8 cellular contexts compared by ENCODE assay signal in genomic region chr3:39180546-39181346, GRCh38. TPM values are rescaled to one million over a fixed set of nuclear protein-coding genes. Genes with fewer than 3 reads are reported as not detected.
DNase-seq lines count a peak whose midpoint lies in the region; ATAC-seq and TF ChIP-seq lines count a peak whose summit lies in the region.

No MANE protein-coding gene starts in this region.

- H3K9me3 Mint-ChIP-seq in activated T-helper 17 cell treated with anti-CD3 and anti-CD28 coated beads, Interleukin-2, amount 50 U/mL, for 72 hours: no peaks in the 10 kb centered on the region
- no peaks in the 10 kb centered on the region for H3K9me3 Mint-ChIP-seq in natural killer cell treated with Interleukin-12 subunit alpha and Interleukin-12 subunit beta and Interleukin-15 and Interleukin-18, amount 100 ng/mL, for 72 hours

- H3K4me3 ChIP-seq in fibroblast of pulmonary artery (replicated peaks; ENCODE audit: low read depth, low read length): peak overlapping the region; percentile 45

- peak; percentile 27 for TF ChIP-seq CTCF in fibroblast of pulmonary artery (IDR thresholded peaks at IDR 0.05; ENCODE audit: low read length, missing control alignments)

- peak; percentile 37 for DNase-seq in DMS 273 treated with DMSO at 0.1 percent for 48 hours (lab: John Stamatoyannopoulos, UW)
- peak; percentile 83 for DNase-seq in KBM-7
- peak; percentile 86 for DNase-seq in RKO (ENCODE audit: low spot score)
- peak; percentile 85 for DNase-seq in fibroblast of pulmonary artery (ENCODE audit: low read depth)
- peak; percentile 85 for DNase-seq in natural killer cell treated with Interleukin-12 subunit alpha and Interleukin-12 subunit beta and Interleukin-15 and Interleukin-18, amount 100 ng/mL, for 72 hours (ENCODE audit: low spot score)
- peak; percentile 75 to 86 (median 82) for DNase-seq in stimulated activated naive CD4-positive, alpha-beta T cell (lab: John Stamatoyannopoulos, UW)

- peak overlapping the region; percentile 86 for H3K4me3 Mint-ChIP-seq in activated T-helper 17 cell treated with anti-CD3 and anti-CD28 coated beads, Interleukin-2, amount 50 U/mL, for 72 hours
- H3K4me3 Mint-ChIP-seq in natural killer cell treated with Interleukin-12 subunit alpha and Interleukin-12 subunit beta and Interleukin-15 and Interleukin-18, amount 100 ng/mL, for 72 hours: peak overlapping the region; percentile 92

- peak; percentile 94 for ATAC-seq in GM21723 (IDR thresholded peaks at IDR 0.05; ENCODE audit: unreplicated experiment)
- ATAC-seq in activated T-helper 17 cell treated with anti-CD3 and anti-CD28 coated beads, Interleukin-2, amount 50 U/mL, for 72 hours (replicated peaks): peak; percentile 79
- ATAC-seq in natural killer cell treated with Interleukin-12 subunit alpha and Interleukin-12 subunit beta and Interleukin-15 and Interleukin-18, amount 100 ng/mL, for 72 hours: peak; percentile 85 to 86

- H3K27me3 Mint-ChIP-seq in activated T-helper 17 cell treated with anti-CD3 and anti-CD28 coated beads, Interleukin-2, amount 50 U/mL, for 72 hours: no peaks in the 10 kb centered on the region
- peaks cover 0 to 3% of the 10 kb centered on the region in 2 donors for H3K27me3 Mint-ChIP-seq in natural killer cell treated with Interleukin-12 subunit alpha and Interleukin-12 subunit beta and Interleukin-15 and Interleukin-18, amount 100 ng/mL, for 72 hours

- H3K36me3 Mint-ChIP-seq in activated T-helper 17 cell treated with anti-CD3 and anti-CD28 coated beads, Interleukin-2, amount 50 U/mL, for 72 hours (ENCODE audit: low read depth): no peaks in the 10 kb centered on the region
- H3K36me3 Mint-ChIP-seq in natural killer cell treated with Interleukin-12 subunit alpha and Interleukin-12 subunit beta and Interleukin-15 and Interleukin-18, amount 100 ng/mL, for 72 hours: no peaks in the 10 kb centered on the region

- peaks cover 48% of the 10 kb centered on the region for H3K4me1 Mint-ChIP-seq in activated T-helper 17 cell treated with anti-CD3 and anti-CD28 coated beads, Interleukin-2, amount 50 U/mL, for 72 hours
- peaks cover 46 to 51% of the 10 kb centered on the region in 2 donors for H3K4me1 Mint-ChIP-seq in natural killer cell treated with Interleukin-12 subunit alpha and Interleukin-12 subunit beta and Interleukin-15 and Interleukin-18, amount 100 ng/mL, for 72 hours (ENCODE audit: low read depth in 2 of 2)

- peak overlapping the region; percentile 82 for H3K27ac Mint-ChIP-seq in activated T-helper 17 cell treated with anti-CD3 and anti-CD28 coated beads, Interleukin-2, amount 50 U/mL, for 72 hours
- peak overlapping the region; percentile 69 to 84 for H3K27ac Mint-ChIP-seq in natural killer cell treated with Interleukin-12 subunit alpha and Interleukin-12 subunit beta and Interleukin-15 and Interleukin-18, amount 100 ng/mL, for 72 hours

- in situ Hi-C loops in KBM-7 (cut with MboI; ENCODE audit: low pct_unique_long_range_greater_than_20kb, low sequenced_read_pairs): loop anchor here (25.0 kb wide), 1 partner anchor 207 kb away; the partner anchor contains the start of gene SLC25A38

RNA-seq across cellular contexts. Expression of gene XIRP1, which starts 11.6 kb away (rescaled TPM):
- total RNA-seq in activated T-helper 17 cell treated with anti-CD3 and anti-CD28 coated beads, Interleukin-2, amount 50 U/mL, for 72 hours: 10 to 100 TPM in 1 of 2 donors, under 1 TPM in 1; 0.99 to 17.2 TPM
- under 1 TPM; 0.22 to 0.43 TPM for total RNA-seq in natural killer cell treated with Interleukin-12 subunit alpha and Interleukin-12 subunit beta and Interleukin-15 and Interleukin-18, amount 100 ng/mL, for 72 hours

RNA-seq across cellular contexts. Expression of gene CSRNP1, which starts 27.4 kb away (rescaled TPM):
- 100 to 1,000 TPM in 1 of 2 donors, 10 to 100 TPM in 1; 42.9 to 145 TPM for total RNA-seq in activated T-helper 17 cell treated with anti-CD3 and anti-CD28 coated beads, Interleukin-2, amount 50 U/mL, for 72 hours
- total RNA-seq in natural killer cell treated with Interleukin-12 subunit alpha and Interleukin-12 subunit beta and Interleukin-15 and Interleukin-18, amount 100 ng/mL, for 72 hours: 10 to 100 TPM; 10.8 to 18.4 TPM

Comparison
In these comparisons a context has a peak if more than half of its experiments do, and no peak if none do; other contexts are left out.
1. Peak in every context shown above with its lines: DNase-seq, ATAC-seq and H3K4me3 ChIP-seq.